26 cellular contexts compared by ENCODE assay signal in genomic region chr14:21279783-21280182, GRCh38. TPM values are rescaled to one million over a fixed set of nuclear protein-coding genes. Genes with fewer than 3 reads are reported as not detected.
A peak's percentile ranks its signal among the peaks of the same experiment; 100 is the strongest.
DNase-seq lines count a peak whose midpoint lies in the region; ATAC-seq, FAIRE-seq and TF ChIP-seq lines count a peak whose summit lies in the region.
"Had no signal": no experiment of that assay in that cellular context is flagged by ENCODE, and none has a peak within 500 bp of the region (broad histone marks: within the 10 kb centered on the region; RNA-seq: fewer than 3 reads in every experiment).

Gene RPGRIP1, plus strand, starts transcription at chr14:21280083. Its CDS starts 7,894 bp downstream, at chr14:21287977.

- WGBS in HepG2 (ENCODE audit: low lambda C conversion rate): 79% methylated on average over 2 of the region's 2 CpGs
- WGBS in right lobe of liver (ENCODE audit: insufficient coverage, low coverage, low lambda C conversion rate, missing lambda C conversion rate): 93% methylated on average over 2 of the region's 2 CpGs
- 91 to 96% (median 93%) methylated on average over 2 of the region's 2 CpGs for WGBS in heart left ventricle, 4 donors

- no peak for FAIRE-seq in HepG2 (lab: Jason Lieb, UNC)
- FAIRE-seq: A204.1, GM12878, GM19239, H1 had no signal

- DNase-seq in HepG2 (ENCODE audit: low spot score) (no peak), right lobe of liver (no peak), NCI-H82 treated with DMSO at 0.1 percent for 48 hours (lab: John Stamatoyannopoulos, UW; ENCODE audit: unreplicated experiment) (peak; percentile 74), neural progenitor cell (ENCODE audit: low spot score) (no peak), heart left ventricle (no peak), Right ventricle myocardium superior (no peak)
- no peak for DNase-seq in activated CD4-positive, alpha-beta T cell treated with anti-CD3 and anti-CD28 coated beads, Interleukin-2, amount 10 ng/mL, durations not matched to agents 24 days and 14 days
- DNase-seq: Caco-2; CD4-positive, CD25-positive, alpha-beta regulatory T cell; CD8-positive, alpha-beta T cell; DMS 273 treated with DMSO at 0.1 percent for 48 hours; DMS79; EL; GDM1; GM23248; H9; HFFc6 had no signal

- H3K4me1 Mint-ChIP-seq in neural progenitor cell: peaks cover 17% of the 10 kb centered on the region
- H3K4me1 Mint-ChIP-seq in activated CD4-positive, alpha-beta T cell treated with anti-CD3 and anti-CD28 coated beads, Interleukin-2, amount 10 ng/mL, durations not matched to agents 24 days and 14 days: no peaks in the 10 kb centered on the region

- no peak for TF ChIP-seq EP300 in HepG2 (IDR thresholded peaks at IDR 0.05; ENCODE audit: low read depth in 2 of 2, low read length in 2 of 2)
- TF ChIP-seq EP300 in HepG2 (CRISPR knock-in tag; IDR thresholded peaks at IDR 0.05; ENCODE audit: borderline replicate concordance): no peak

- in situ Hi-C loops in HepG2 (cut with HindIII; ENCODE audit: extremely low pct_ligation_motif_present, low pct_unique_long_range_greater_than_20kb): no loop called here

- peaks cover 2% of the 10 kb centered on the region for H3K27me3 Mint-ChIP-seq in neural progenitor cell (ENCODE audit: insufficient read depth, low read depth)
- peaks cover 8% of the 10 kb centered on the region for H3K27me3 Mint-ChIP-seq in activated CD4-positive, alpha-beta T cell treated with anti-CD3 and anti-CD28 coated beads, Interleukin-2, amount 10 ng/mL, durations not matched to agents 24 days and 14 days
- H3K27me3 Mint-ChIP-seq: B cell had no signal

- H3K36me3 Mint-ChIP-seq in neural progenitor cell: no peaks in the 10 kb centered on the region
- no peaks in the 10 kb centered on the region for H3K36me3 Mint-ChIP-seq in activated CD4-positive, alpha-beta T cell treated with anti-CD3 and anti-CD28 coated beads, Interleukin-2, amount 10 ng/mL, durations not matched to agents 24 days and 14 days (ENCODE audit: low read depth)
- H3K36me3 Mint-ChIP-seq: CD4-positive, CD25-positive, alpha-beta regulatory T cell; CD8-positive, alpha-beta T cell had no signal

- H3K9me3 Mint-ChIP-seq in neural progenitor cell: no peaks in the 10 kb centered on the region
- no peaks in the 10 kb centered on the region for H3K9me3 Mint-ChIP-seq in activated CD4-positive, alpha-beta T cell treated with anti-CD3 and anti-CD28 coated beads, Interleukin-2, amount 10 ng/mL, durations not matched to agents 24 days and 14 days
- H3K9me3 Mint-ChIP-seq: CD4-positive, CD25-positive, alpha-beta regulatory T cell; CD8-positive, alpha-beta T cell; H9; HFFc6 had no signal

- no peaks in the 10 kb centered on the region for H3K27me3 ChIP-seq in HepG2 (ENCODE audit: control insufficient read depth in 1 of 2, insufficient read depth in 2 of 2, low read length in 2 of 2)
- H3K27me3 ChIP-seq in right lobe of liver: no peaks in the 10 kb centered on the region
- no peaks in the 10 kb centered on the region for H3K27me3 ChIP-seq in neural progenitor cell
- H3K27me3 ChIP-seq in heart left ventricle: no peaks in the 10 kb centered on the region
- H3K27me3 ChIP-seq: BLaER1 had no signal

- H3K4me3 Mint-ChIP-seq in neural progenitor cell: no peak within 1 kb of the TSS
- H3K4me3 Mint-ChIP-seq in activated CD4-positive, alpha-beta T cell treated with anti-CD3 and anti-CD28 coated beads, Interleukin-2, amount 10 ng/mL, durations not matched to agents 24 days and 14 days: no peak within 1 kb of the TSS
- H3K4me3 Mint-ChIP-seq: B cell; CD4-positive, CD25-positive, alpha-beta regulatory T cell; CD8-positive, alpha-beta T cell; H9; HFFc6 had no signal

- H3K36me3 ChIP-seq in HepG2 (replicated peaks in 1 of 2; ENCODE audit: control insufficient read depth in 1 of 2, insufficient read depth in 2 of 2, low read length in 2 of 2) (no peaks in the 10 kb centered on the region), right lobe of liver (no peaks in the 10 kb centered on the region), neural progenitor cell (no peaks in the 10 kb centered on the region), heart left ventricle (no peaks in the 10 kb centered on the region)
- H3K36me3 ChIP-seq: BLaER1 had no signal

- H3K27ac Mint-ChIP-seq in neural progenitor cell: no peak within 1 kb of the TSS
- no peak within 1 kb of the TSS for H3K27ac Mint-ChIP-seq in activated CD4-positive, alpha-beta T cell treated with anti-CD3 and anti-CD28 coated beads, Interleukin-2, amount 10 ng/mL, durations not matched to agents 24 days and 14 days
- H3K27ac Mint-ChIP-seq: B cell; CD4-positive, CD25-positive, alpha-beta regulatory T cell; CD8-positive, alpha-beta T cell; HFFc6 had no signal

- no peak for TF ChIP-seq POLR2A in HepG2 (IDR thresholded peaks at IDR 0.05; ENCODE audit: insufficient read depth in 1 of 2, low read depth in 2 of 2, low read length in 2 of 2)
- no peak for TF ChIP-seq POLR2A in right lobe of liver (IDR thresholded peaks at IDR 0.05)
- no peak for TF ChIP-seq POLR2A in heart left ventricle (IDR thresholded peaks at IDR 0.05)

- H3K27ac ChIP-seq in HepG2 (ENCODE audit: extremely low read length, insufficient read depth, low read length) (no peak within 1 kb of the TSS), right lobe of liver (no peak within 1 kb of the TSS), neural progenitor cell (no peak within 1 kb of the TSS), heart left ventricle (no peak within 1 kb of the TSS)
- H3K27ac ChIP-seq: 22Rv1, BLaER1, C4-2B, GM23248 had no signal

- no peaks in the 10 kb centered on the region for H3K9me3 ChIP-seq in HepG2 (ENCODE audit: low read length)
- H3K9me3 ChIP-seq in right lobe of liver: no peaks in the 10 kb centered on the region
- H3K9me3 ChIP-seq in neural progenitor cell (ENCODE audit: low read depth): no peaks in the 10 kb centered on the region
- no peaks in the 10 kb centered on the region for H3K9me3 ChIP-seq in heart left ventricle
- H3K9me3 ChIP-seq: BLaER1, Caco-2 had no signal

- no peaks in the 10 kb centered on the region for H3K79me2 ChIP-seq in HepG2 (ENCODE audit: insufficient read depth, low read length)
- H3K79me2 ChIP-seq in neural progenitor cell (ENCODE audit: low read depth): no peaks in the 10 kb centered on the region

- H3K9ac ChIP-seq in HepG2 (ENCODE audit: insufficient read depth, low read depth, low read length): no peak within 1 kb of the TSS
- no peak within 1 kb of the TSS for H3K9ac ChIP-seq in neural progenitor cell
- H3K9ac ChIP-seq: BLaER1, GM23248 had no signal

- H3K4me3 ChIP-seq in HepG2 (replicated peaks in 1 of 3; ENCODE audit: insufficient read depth in 1 of 3, low read depth in 2 of 3, low read length in 3 of 3) (no peak within 1 kb of the TSS), right lobe of liver (no peak within 1 kb of the TSS), neural progenitor cell (no peak within 1 kb of the TSS), heart left ventricle (no peak within 1 kb of the TSS)
- H3K4me3 ChIP-seq: BLaER1, GM12878, GM23248 had no signal

- H3K4me2 ChIP-seq in HepG2 (ENCODE audit: low read depth, low read length) (peak within 1 kb of the TSS; percentile 9; the same call in 1 of the 2 replicates), neural progenitor cell (peak within 1 kb of the TSS; percentile 12)
- H3K4me2 ChIP-seq: BLaER1 had no signal

- ATAC-seq in HepG2 (no peak), right lobe of liver (no peak), heart left ventricle (no peak), Right ventricle myocardium superior (ENCODE audit: poor library complexity) (no peak)
- ATAC-seq: CD8-positive, alpha-beta T cell; GM12878 had no signal

- H4K20me1 ChIP-seq in HepG2 (ENCODE audit: insufficient read depth, low read length) (no peaks in the 10 kb centered on the region), neural progenitor cell (ENCODE audit: low read depth) (no peaks in the 10 kb centered on the region)
- H4K20me1 ChIP-seq: BLaER1 had no signal

- POLR2A ChIA-PET in HepG2 (lab: Yijun Ruan, JAX): interaction anchor here (0.7 kb wide), 1 partner anchor 40 kb away, joined by 4 read pairs; no protein-coding TSS in a partner anchor

- no peak for TF ChIP-seq RAD21 in HepG2 (CRISPR knock-in tag; IDR thresholded peaks at IDR 0.05)

- TF ChIP-seq CTCF in HepG2 (CRISPR knock-in tag; IDR thresholded peaks at IDR 0.05) (no peak), right lobe of liver (IDR thresholded peaks at IDR 0.05) (no peak), neural progenitor cell (IDR thresholded peaks at IDR 0.05) (no peak), heart left ventricle (IDR thresholded peaks at IDR 0.05) (no peak)

- intact Hi-C loops in HepG2 (cut with micrococcal nuclease; ENCODE audit: unreplicated experiment) (no loop called here), right lobe of liver (cut with DNase I) (no loop called here), heart left ventricle (cut with DNase I) (no loop called here), Right ventricle myocardium superior (cut with DNase I) (no loop called here)
- intact Hi-C loops in activated CD4-positive, alpha-beta T cell treated with anti-CD3 and anti-CD28 coated beads, Interleukin-2, amount 10 ng/mL, durations not matched to agents 24 days and 14 days (cut with micrococcal nuclease): no loop called here

- H3K4me1 ChIP-seq in HepG2 (ENCODE audit: insufficient read depth, low read length) (peaks cover 24% of the 10 kb centered on the region), right lobe of liver (no peaks in the 10 kb centered on the region), neural progenitor cell (no peaks in the 10 kb centered on the region), heart left ventricle (peaks cover 0 to 5% (median 0%) of the 10 kb centered on the region in 12 donors)
- H3K4me1 ChIP-seq: Caco-2 had no signal

- no TSS peak for BruUV-seq in HepG2 (replicated peaks; lab: Mats Ljungman, UMichigan)

- peaks cover 7% of the 10 kb centered on the region for H3F3A ChIP-seq in neural progenitor cell (ENCODE audit: low read depth)

- no peak within 1 kb of the TSS for H2AFZ ChIP-seq in HepG2 (ENCODE audit: low read length)
- peak within 1 kb of the TSS; percentile 60 for H2AFZ ChIP-seq in neural progenitor cell (replicated peaks)
- H2AFZ ChIP-seq: GM23248 had no signal

- CTCF ChIA-PET in HepG2 (lab: Yijun Ruan, JAX; ENCODE audit: low intra/inter-chr PET ratio, low total read pairs): no interaction called here

RNA-seq across cellular contexts. Expression of gene RPGRIP1, which starts in this region (rescaled TPM):
- total RNA-seq in HepG2 (2016; rRNA removed; fragmentation: Illumina TruSeq; extraction: Trizol) (0.10 and 0.13 TPM in 2 replicates), right lobe of liver (1 to 10 TPM in 3 of 6 experiments, under 1 TPM in 3; 0.22 to 1.8 (median 1.0) TPM), neural progenitor cell (ENCODE audit: low replicate concordance) (0.47 and 3.4 TPM in 2 replicates), heart left ventricle (under 1 TPM in 8 of 9 donors, not detected in 1; 0.12 to 0.81 (median 0.41) TPM), Right ventricle myocardium superior (0.27 TPM)
- 0.09 TPM in 1 of 2 replicates, not detected in the other for total RNA-seq in HepG2 (2016; cell fraction: cytosol; rRNA removed; fragmentation: Illumina TruSeq; extraction: Trizol; ENCODE audit: low read depth)
- 0.48 and 0.67 TPM in 2 replicates for total RNA-seq in HepG2 (2016; cell fraction: insoluble cytoplasmic fraction; rRNA removed; fragmentation: Illumina TruSeq; extraction: Trizol)
- 0.15 and 0.17 TPM in 2 replicates for total RNA-seq in HepG2 (2016; cell fraction: membrane; rRNA removed; fragmentation: Illumina TruSeq; extraction: Trizol)
- 0.22 and 0.50 TPM in 2 replicates for total RNA-seq in HepG2 (2016; cell fraction: nucleus; rRNA removed; fragmentation: Illumina TruSeq; extraction: Trizol)
- polyA plus RNA-seq in HepG2 (2011; rRNA removed) (0.47 and 1.1 TPM in 2 replicates), heart left ventricle (under 1 TPM; 0.14 to 0.23 TPM)
- 0.14 and 0.17 TPM in 2 replicates for polyA plus RNA-seq in HepG2 (2011; cell fraction: cytosol; rRNA removed)
- 0.58 and 1.4 TPM in 2 replicates for polyA plus RNA-seq in HepG2 (2011; cell fraction: nucleus; rRNA removed)
- 0.57 and 0.58 TPM in 2 replicates for polyA plus RNA-seq in HepG2 (2012)
- polyA plus RNA-seq in HepG2 (2016; cell fraction: cytosol; fragmentation: Illumina TruSeq; extraction: Trizol; ENCODE audit: low read depth): not detected in 2 replicates
- 0.07 and 0.12 TPM in 2 replicates for polyA plus RNA-seq in HepG2 (2016; cell fraction: insoluble cytoplasmic fraction; fragmentation: Illumina TruSeq; extraction: Trizol; ENCODE audit: low read depth)
- polyA plus RNA-seq in HepG2 (2016; cell fraction: membrane; fragmentation: Illumina TruSeq; extraction: Trizol; ENCODE audit: low read depth): 0.08 TPM in 1 of 2 replicates, not detected in the other
- 0.47 and 1.6 TPM in 2 replicates for polyA plus RNA-seq in HepG2 (2016; cell fraction: nucleus; fragmentation: Illumina TruSeq; extraction: Trizol; ENCODE audit: insufficient read depth, low read depth)
- 0.26 TPM in 1 of 2 replicates, not detected in the other for polyA minus RNA-seq in HepG2 (2011; rRNA and poly(A)+ RNA removed; ENCODE audit: low replicate concordance)
- polyA minus RNA-seq in HepG2 (2011; cell fraction: cytosol; rRNA and poly(A)+ RNA removed): 0.53 TPM in 1 of 2 replicates, not detected in the other
- polyA minus RNA-seq in HepG2 (2011; cell fraction: nucleus; rRNA and poly(A)+ RNA removed): 0.64 and 4.0 TPM in 2 replicates
- not detected in 2 replicates for total RNA-seq in activated CD4-positive, alpha-beta T cell treated with anti-CD3 and anti-CD28 coated beads, Interleukin-2, amount 10 ng/mL, durations not matched to agents 24 days and 14 days
- total RNA-seq: Caco-2; CD4-positive, CD25-positive, alpha-beta regulatory T cell; CD8-positive, alpha-beta T cell; GM23248; HFFc6 had no signal
- polyA plus RNA-seq: AG04450, GM23248 had no signal
